Comparison of ENCODE assay signal across 12 cellular contexts in genomic region chr17:7258731-7259554, GRCh38. TPM values are rescaled to one million over a fixed set of nuclear protein-coding genes. Genes with fewer than 3 reads are reported as not detected.
A peak's percentile ranks its signal among the peaks of the same experiment; 100 is the strongest.
DNase-seq lines count a peak whose midpoint lies in the region; ATAC-seq and TF ChIP-seq lines count a peak whose summit lies in the region.
"Had no signal": no experiment of that assay in that cellular context is flagged by ENCODE, and none has a peak within 500 bp of the region (broad histone marks: within the 10 kb centered on the region; RNA-seq: fewer than 3 reads in every experiment).

No MANE protein-coding gene starts in this region.

- no peaks in the 10 kb centered on the region for H3K9me3 Mint-ChIP-seq in CD8-positive, alpha-beta memory T cell
- H3K9me3 Mint-ChIP-seq in chondrocyte (ENCODE audit: low read depth) = no peaks in the 10 kb centered on the region

- intact Hi-C loops in breast epithelium (cut with DNase I; ENCODE audit: low total_unique reads) = no loop called here
- intact Hi-C loops in lower lobe of right lung (cut with DNase I) = no loop called here

- H3K27me3 ChIP-seq in CD8-positive, alpha-beta memory T cell (ENCODE audit: insufficient read depth, low read length, poor library complexity, severe bottlenecking) = no peaks in the 10 kb centered on the region
- H3K27me3 ChIP-seq in breast epithelium (peaks cover 5 to 12% of the 10 kb centered on the region in 2 donors), lower lobe of right lung (ENCODE audit: low read depth) (peaks cover 21% of the 10 kb centered on the region)

- TF ChIP-seq RAD21 in Ishikawa (IDR thresholded peaks at IDR 0.05; ENCODE audit: low read depth) = no peak

- H3K36me3 ChIP-seq in CD8-positive, alpha-beta memory T cell (ENCODE audit: insufficient read depth, low read length) = peaks cover 9% of the 10 kb centered on the region
- no peaks in the 10 kb centered on the region for H3K36me3 ChIP-seq in breast epithelium
- H3K36me3 ChIP-seq in lower lobe of right lung = peaks cover 53% of the 10 kb centered on the region

- H3K9me3 ChIP-seq in CD8-positive, alpha-beta memory T cell (ENCODE audit: low read length) = no peaks in the 10 kb centered on the region
- H3K9me3 ChIP-seq in breast epithelium (no peaks in the 10 kb centered on the region), lower lobe of right lung (no peaks in the 10 kb centered on the region)

- H3K4me1 ChIP-seq in CD8-positive, alpha-beta memory T cell (ENCODE audit: insufficient read depth, low read length) = peaks cover 19% of the 10 kb centered on the region
- H3K4me1 ChIP-seq in breast epithelium (peaks cover 0 to 6% of the 10 kb centered on the region in 2 donors), lower lobe of right lung (peaks cover 49% of the 10 kb centered on the region)

- TF ChIP-seq EP300 in Ishikawa (IDR thresholded peaks at IDR 0.05; ENCODE audit: borderline replicate concordance) = no peak

- ATAC-seq in lower lobe of right lung (peak; percentile 34 to 42), GM21360 (IDR thresholded peaks at IDR 0.05; ENCODE audit: unreplicated experiment) (no peak)

- H3K4me3 ChIP-seq in CD8-positive, alpha-beta memory T cell (ENCODE audit: low read length) = no peak overlapping the region
- H3K4me3 ChIP-seq in breast epithelium (no peak overlapping the region), lower lobe of right lung (no peak overlapping the region)

- no peak for TF ChIP-seq POLR2A in breast epithelium (IDR thresholded peaks at IDR 0.05)

- POLR2A ChIA-PET in CD8-positive, alpha-beta memory T cell (lab: Charles Lee) = interaction anchor here (1.1 kb wide), 1 partner anchor 70 kb away, joined by 3 read pairs; the partner anchor contains the start of gene NEURL4

- H3K27ac ChIP-seq in CD8-positive, alpha-beta memory T cell (ENCODE audit: low read depth, low read length) = no peak overlapping the region
- peak overlapping the region; percentile 75 to 96 for H3K27ac ChIP-seq in breast epithelium
- no peak overlapping the region for H3K27ac ChIP-seq in lower lobe of right lung

- peaks cover 4% of the 10 kb centered on the region in 2 donors for H3K27me3 Mint-ChIP-seq in CD8-positive, alpha-beta memory T cell
- H3K27me3 Mint-ChIP-seq in chondrocyte (ENCODE audit: low read depth) = peaks cover 11% of the 10 kb centered on the region

- H3K36me3 Mint-ChIP-seq in CD8-positive, alpha-beta memory T cell = peaks cover 2 to 46% (median 3%) of the 10 kb centered on the region in 3 donors
- H3K36me3 Mint-ChIP-seq in chondrocyte (ENCODE audit: low read depth) = peaks cover 22% of the 10 kb centered on the region

- DNase-seq in CD8-positive, alpha-beta memory T cell = no peak
- DNase-seq in breast epithelium (ENCODE audit: low spot score in 2 of 2) = peak in 1 of 2 donors; percentile 78
- peak; percentile 89 for DNase-seq in lower lobe of right lung
- DNase-seq in SK-N-DZ (ENCODE audit: low spot score) = no peak
- DNase-seq in chondrocyte (ENCODE audit: low spot score) = no peak
- no peak for DNase-seq in NCI-H82 (lab: John Stamatoyannopoulos, UW)
- DNase-seq: activated CD8-positive, alpha-beta memory T cell treated with anti-CD3 and anti-CD28 coated beads for 24 hours; DMS153; NCI-H1694; SHP77 treated with DMSO at 0.1 percent for 48 hours had no signal

- TF ChIP-seq CTCF in breast epithelium (IDR thresholded peaks at IDR 0.05) (no peak), lower lobe of right lung (IDR thresholded peaks at IDR 0.05) (no peak), chondrocyte (IDR thresholded peaks at IDR 0.05) (no peak)

- peak overlapping the region in 7 of 8 donors; percentile 9 to 80 (median 58) for H3K27ac Mint-ChIP-seq in CD8-positive, alpha-beta memory T cell
- no peak overlapping the region for H3K27ac Mint-ChIP-seq in chondrocyte (ENCODE audit: unreplicated experiment)

- H3K4me1 Mint-ChIP-seq in CD8-positive, alpha-beta memory T cell = peaks cover 20 to 37% (median 22%) of the 10 kb centered on the region in 3 donors
- peaks cover 19% of the 10 kb centered on the region for H3K4me1 Mint-ChIP-seq in chondrocyte (ENCODE audit: low read depth)

- peak overlapping the region; percentile 12 to 56 (median 19) for H3K4me3 Mint-ChIP-seq in CD8-positive, alpha-beta memory T cell
- H3K4me3 Mint-ChIP-seq in chondrocyte (ENCODE audit: unreplicated experiment) = no peak overlapping the region

- CTCF ChIA-PET in CD8-positive, alpha-beta memory T cell (lab: Charles Lee) = no interaction called here

TF ChIP-seq in Ishikawa, 13 proteins besides CTCF, POLR2A, EP300 and RAD21:
- no peak for TF ChIP-seq TAF1 (IDR thresholded peaks at IDR 0.05; ENCODE audit: low read depth)
- peak; percentile 86 for TF ChIP-seq CEBPB (IDR thresholded peaks at IDR 0.05)
- TF ChIP-seq MAX (IDR thresholded peaks at IDR 0.05) = no peak
- no peak for TF ChIP-seq ZBTB7A (IDR thresholded peaks at IDR 0.05; ENCODE audit: low read depth)
- no peak for TF ChIP-seq TCF12 (IDR thresholded peaks at IDR 0.05; ENCODE audit: low read depth)
- peak; percentile 82 for TF ChIP-seq EGR1 (IDR thresholded peaks at IDR 0.05)
- no peak for TF ChIP-seq YY1 (IDR thresholded peaks at IDR 0.05; ENCODE audit: low read depth)
TF ChIP-seq in Ishikawa: peak in this region for 2.

RNA-seq across cellular contexts. Expression of gene CLDN7, which starts 3.3 kb away (rescaled TPM):
- 1 to 10 TPM in 1 of 2 experiments, under 1 TPM in 1; 0.63 to 1.1 TPM for total RNA-seq in CD8-positive, alpha-beta memory T cell
- polyA plus RNA-seq in CD8-positive, alpha-beta memory T cell = 2.1 TPM
- total RNA-seq in breast epithelium (10 to 100 TPM in 2 of 3 donors, 1 to 10 TPM in 1; 5.4 to 95.9 (median 60.0) TPM), lower lobe of right lung (98.7 TPM), chondrocyte (0.42 to 0.54 TPM (median 0.46 TPM) in 3 replicates)
- 0.07 TPM in 1 of 2 replicates, not detected in the other for polyA plus RNA-seq in SK-N-DZ (2014; cell fraction: cytosol; rRNA removed)
- 0.98 TPM in 1 of 2 replicates, not detected in the other for polyA plus RNA-seq in SK-N-DZ (2014; cell fraction: nucleus; rRNA removed)

RNA-seq across cellular contexts. Expression of gene ELP5, which starts 6.9 kb away (rescaled TPM):
- 100 to 1,000 TPM; 106 to 111 TPM for total RNA-seq in CD8-positive, alpha-beta memory T cell
- polyA plus RNA-seq in CD8-positive, alpha-beta memory T cell = 84.8 TPM
- 10 to 100 TPM; 26.9 to 36.7 (median 30.6) TPM for total RNA-seq in breast epithelium
- 33.2 TPM for total RNA-seq in lower lobe of right lung
- polyA plus RNA-seq in SK-N-DZ (2014; cell fraction: cytosol; rRNA removed) = 66.4 and 87.1 TPM in 2 replicates
- polyA plus RNA-seq in SK-N-DZ (2014; cell fraction: nucleus; rRNA removed) = 80.1 and 123 TPM in 2 replicates
- 24.9 to 32.7 TPM (median 25.8 TPM) in 3 replicates for total RNA-seq in chondrocyte

RNA-seq across cellular contexts. Expression of gene CTDNEP1, which starts 7.4 kb away (rescaled TPM):
- 100 to 1,000 TPM; 224 to 240 TPM for total RNA-seq in CD8-positive, alpha-beta memory T cell
- 57.1 TPM for polyA plus RNA-seq in CD8-positive, alpha-beta memory T cell
- total RNA-seq in breast epithelium = 10 to 100 TPM; 35.7 to 67.5 (median 60.5) TPM
- total RNA-seq in lower lobe of right lung = 140 TPM
- polyA plus RNA-seq in SK-N-DZ (2014; cell fraction: cytosol; rRNA removed) = 42.6 and 59.0 TPM in 2 replicates
- polyA plus RNA-seq in SK-N-DZ (2014; cell fraction: nucleus; rRNA removed) = 43.1 and 72.8 TPM in 2 replicates
- 105 to 118 TPM (median 111 TPM) in 3 replicates for total RNA-seq in chondrocyte

RNA-seq across cellular contexts. Expression of gene GABARAP, which starts 16.7 kb away (rescaled TPM):
- 100 to 1,000 TPM; 156 to 165 TPM for total RNA-seq in CD8-positive, alpha-beta memory T cell
- 914 TPM for polyA plus RNA-seq in CD8-positive, alpha-beta memory T cell
- total RNA-seq in breast epithelium (100 to 1,000 TPM; 620 to 765 (median 631) TPM), lower lobe of right lung (587 TPM), chondrocyte (449 to 459 TPM (median 455 TPM) in 3 replicates)
- 211 and 240 TPM in 2 replicates for polyA plus RNA-seq in SK-N-DZ (2014; cell fraction: cytosol; rRNA removed)
- 119 and 142 TPM in 2 replicates for polyA plus RNA-seq in SK-N-DZ (2014; cell fraction: nucleus; rRNA removed)

RNA-seq across cellular contexts. Expression of gene PHF23, which starts 19.7 kb away (rescaled TPM):
- total RNA-seq in CD8-positive, alpha-beta memory T cell = 10 to 100 TPM; 48.0 to 51.9 TPM
- polyA plus RNA-seq in CD8-positive, alpha-beta memory T cell = 25.8 TPM
- total RNA-seq in breast epithelium = 10 to 100 TPM; 22.1 to 40.4 (median 37.7) TPM
- 33.9 TPM for total RNA-seq in lower lobe of right lung
- 42.8 and 51.6 TPM in 2 replicates for polyA plus RNA-seq in SK-N-DZ (2014; cell fraction: cytosol; rRNA removed)
- polyA plus RNA-seq in SK-N-DZ (2014; cell fraction: nucleus; rRNA removed) = 17.6 and 24.2 TPM in 2 replicates
- 49.5 to 57.8 TPM (median 53.1 TPM) in 3 replicates for total RNA-seq in chondrocyte

Comparison
In these comparisons a context has a peak if more than half of its experiments do, and no peak if none do; other contexts are left out.
1. H3K27ac ChIP-seq: peak in breast epithelium (2 of 2); none in CD8-positive, alpha-beta memory T cell (single experiment) and lower lobe of right lung (single experiment).